Comparison of ENCODE assay signal across 8 cellular contexts in genomic region chr1:26697978-26698849, GRCh38. TPM values are rescaled to one million over a fixed set of nuclear protein-coding genes. Genes with fewer than 3 reads are reported as not detected.
DNase-seq lines count a peak whose midpoint lies in the region; ATAC-seq and TF ChIP-seq lines count a peak whose summit lies in the region.

No MANE protein-coding gene starts in this region.

- peaks cover 4 to 8% (median 7%) of the 10 kb centered on the region in 3 donors for H3K27me3 Mint-ChIP-seq in immature natural killer cell (ENCODE audit: low read depth in 3 of 3)

- H3K4me3 ChIP-seq in GM12875 (ENCODE audit: low read depth, low read length), result peak overlapping the region; percentile 79
- H3K4me3 ChIP-seq in skin epidermis, result peak overlapping the region; percentile 85 to 96 (median 91)

- in situ Hi-C loops in ACHN (cut with HindIII; ENCODE audit: low pct_ligation_motif_present, low pct_unique_long_range_greater_than_20kb, low sequenced_read_pairs), result no loop called here

- no peaks in the 10 kb centered on the region for H3K36me3 Mint-ChIP-seq in immature natural killer cell

- no peak for ATAC-seq in GM18517 (IDR thresholded peaks at IDR 0.05; ENCODE audit: unreplicated experiment)

- peak overlapping the region; percentile 90 for H3K27ac ChIP-seq in caudate nucleus (ENCODE audit: low read depth, low read length)
- H3K27ac ChIP-seq in skin epidermis, result peak overlapping the region in 20 of 21 experiments; percentile 85 to 100 (median 98)

- H3K9me3 Mint-ChIP-seq in immature natural killer cell, result no peaks in the 10 kb centered on the region

- H3K4me1 Mint-ChIP-seq in immature natural killer cell, result peaks cover 19 to 21% of the 10 kb centered on the region in 2 donors

- H3K4me3 Mint-ChIP-seq in immature natural killer cell, result no peak overlapping the region

- no peak overlapping the region for H3K27ac Mint-ChIP-seq in immature natural killer cell

- TF ChIP-seq CTCF in GM12875 (IDR thresholded peaks at IDR 0.05; ENCODE audit: borderline replicate concordance, insufficient read depth, low read depth, low read length), result no peak

- DNase-seq in ACHN (peak; percentile 87), NCI-H146 (lab: John Stamatoyannopoulos, UW) (peak; percentile 75), SW 1271 (lab: John Stamatoyannopoulos, UW) (peak; percentile 75 to 92), caudate nucleus (lab: John Stamatoyannopoulos, UW) (peak in 41 of 61 donors; percentile 5 to 77 (median 35)), immature natural killer cell (peak; percentile 53 to 65 (median 60))

RNA-seq across cellular contexts. Expression of gene ARID1A, which starts 2.4 kb away (rescaled TPM):
- polyA plus RNA-seq in immature natural killer cell, result 10 to 100 TPM in 2 of 3 donors, 1 to 10 TPM in 1; 7.1 to 34.6 (median 16.0) TPM

Comparison
In these comparisons a context has a peak if more than half of its experiments do, and no peak if none do; other contexts are left out.
1. DNase-seq: peak in every context shown above with its lines; median percentile 87 in ACHN; 84 in SW 1271; 75 in NCI-H146; 60 in immature natural killer cell; 35 in caudate nucleus.